Comparison of ENCODE assay signal across 14 cellular contexts in genomic region chr3:127408684-127409420, GRCh38.
DNase-seq lines count a peak whose midpoint lies in the region; TF ChIP-seq lines count a peak whose summit lies in the region.
"Had no signal": no experiment of that assay in that cellular context is flagged by ENCODE, and none has a peak within 500 bp of the region (broad histone marks: within the 10 kb centered on the region; RNA-seq: fewer than 3 reads in every experiment).

No MANE protein-coding gene starts in this region.

- H2BK5ac ChIP-seq in H9 (ENCODE audit: insufficient read length, low read length) = no peak overlapping the region

- no peak overlapping the region for H2BK120ac ChIP-seq in H9 (ENCODE audit: low read depth, low read length, poor library complexity, severe bottlenecking)

- no peak overlapping the region for H3K4ac ChIP-seq in H9 (ENCODE audit: low read depth, low read length)

- no peaks in the 10 kb centered on the region for H3K9me3 ChIP-seq in BLaER1 treated with 17β-estradiol and CSF1 and Interleukin-3, amounts not matched to agents 10 nM and 100 nM (replicated peaks in 1 of 11)
- no peaks in the 10 kb centered on the region for H3K9me3 ChIP-seq in H9 (ENCODE audit: control insufficient read depth, low read depth, low read length)
- no peaks in the 10 kb centered on the region for H3K9me3 ChIP-seq in SJCRH30 (replicated peaks)
- H3K9me3 ChIP-seq in hepatocyte (ENCODE audit: low read depth) = no peaks in the 10 kb centered on the region
- H3K9me3 ChIP-seq: upper lobe of right lung had no signal

- H3K27ac Mint-ChIP-seq in H9 (peak overlapping the region in 1 of 3 experiments; percentile 62; a peak in 2 of 7 replicates), nephron progenitor cell (no peak overlapping the region)
- H3K27ac Mint-ChIP-seq: activated CD4-positive, alpha-beta memory T cell treated with anti-CD3 and anti-CD28 coated beads for 36 hours; stimulated activated naive B cell treated with anti-CD40 and anti-IgM and Interleukin-4, amounts not matched to agents 10 μg/mL and 1 μg/mL and 100 μg/mL, for 72 hours had no signal

- TF ChIP-seq CTCF in H9 (conservative IDR thresholded peaks at IDR 0.05) (no peak), nephron progenitor cell (IDR thresholded peaks at IDR 0.05) (no peak), hepatocyte (IDR thresholded peaks at IDR 0.05; ENCODE audit: poor library complexity) (no peak)

- no peak overlapping the region for H2AK5ac ChIP-seq in H9 (ENCODE audit: insufficient read length, low read length)

- H3K9me3 Mint-ChIP-seq in H9 (no peaks in the 10 kb centered on the region; a peak in 1 of 5 replicates), nephron progenitor cell (no peaks in the 10 kb centered on the region)
- H3K9me3 Mint-ChIP-seq: activated CD4-positive, alpha-beta memory T cell treated with anti-CD3 and anti-CD28 coated beads for 36 hours; stimulated activated naive B cell treated with anti-CD40 and anti-IgM and Interleukin-4, amounts not matched to agents 10 μg/mL and 1 μg/mL and 100 μg/mL, for 72 hours had no signal

- H3K79me2 ChIP-seq in H9 (ENCODE audit: insufficient read depth, low read length) = no peaks in the 10 kb centered on the region
- H3K79me2 ChIP-seq in hepatocyte = no peaks in the 10 kb centered on the region

- H4K20me1 ChIP-seq in BLaER1 treated with 17β-estradiol and CSF1 and Interleukin-3, amounts not matched to agents 10 nM and 100 nM = peaks cover 0 to 4% (median 0%) of the 10 kb centered on the region in 11 experiments; a peak in 1 of 22 replicates
- H4K20me1 ChIP-seq in H9 (ENCODE audit: control insufficient read depth, insufficient read depth, insufficient read length) = no peaks in the 10 kb centered on the region
- H4K20me1 ChIP-seq in hepatocyte (ENCODE audit: insufficient read depth, poor library complexity, severe bottlenecking) = no peaks in the 10 kb centered on the region

- no peak overlapping the region for H2AFZ ChIP-seq in H9 (ENCODE audit: low read length)
- H2AFZ ChIP-seq in hepatocyte = no peak overlapping the region

- H4K8ac ChIP-seq in H9 (replicated peaks; ENCODE audit: insufficient read length, low read depth, low read length) = no peak overlapping the region

- H2BK20ac ChIP-seq in H9 (ENCODE audit: low read depth, low read length, poor library complexity, severe bottlenecking) = no peak overlapping the region

- H3K27ac ChIP-seq in BLaER1 treated with 17β-estradiol and CSF1 and Interleukin-3, amounts not matched to agents 10 nM and 100 nM = peak overlapping the region in 1 of 11 experiments; percentile 36; a peak in 2 of 22 replicates
- H3K27ac ChIP-seq in H9 (ENCODE audit: insufficient read length, low read depth, low read length) (no peak overlapping the region), SJCRH30 (no peak overlapping the region), hepatocyte (no peak overlapping the region)
- H3K27ac ChIP-seq: upper lobe of right lung had no signal

- no peak overlapping the region for H4K5ac ChIP-seq in H9 (ENCODE audit: insufficient read length, low read depth, low read length)

- 0 out of 2 replicates have a peak overlapping the region, but pooled peaks have one; percentile 13 for H3K14ac ChIP-seq in H9 (ENCODE audit: insufficient read depth, low read length)

- no peak overlapping the region for H3K18ac ChIP-seq in H9 (ENCODE audit: insufficient read length, low read depth, low read length)

- H3K4me2 ChIP-seq in BLaER1 treated with 17β-estradiol and CSF1 and Interleukin-3, amounts not matched to agents 10 nM and 100 nM = peak overlapping the region in 8 of 11 experiments; percentile 57 to 87 (median 74); a peak in 16 of 22 replicates
- no peak overlapping the region for H3K4me2 ChIP-seq in H9 (ENCODE audit: insufficient read depth, insufficient read length, low read length)
- H3K4me2 ChIP-seq in hepatocyte = no peak overlapping the region

- H3T11ph ChIP-seq in H9 (ENCODE audit: low read length) = no peak overlapping the region

- H3K4me1 Mint-ChIP-seq in H9 = peaks cover 51 to 58% of the 10 kb centered on the region in 2 experiments
- peaks cover 39% of the 10 kb centered on the region for H3K4me1 Mint-ChIP-seq in nephron progenitor cell
- H3K4me1 Mint-ChIP-seq: stimulated activated naive B cell treated with anti-CD40 and anti-IgM and Interleukin-4, amounts not matched to agents 10 μg/mL and 1 μg/mL and 100 μg/mL, for 72 hours had no signal

- no peaks in the 10 kb centered on the region for H3K36me3 ChIP-seq in BLaER1 treated with 17β-estradiol and CSF1 and Interleukin-3, amounts not matched to agents 10 nM and 100 nM
- H3K36me3 ChIP-seq in SJCRH30 (no peaks in the 10 kb centered on the region), hepatocyte (replicated peaks; ENCODE audit: insufficient read depth, low read depth) (no peaks in the 10 kb centered on the region)
- H3K36me3 ChIP-seq: upper lobe of right lung had no signal

- no peak overlapping the region for H2BK12ac ChIP-seq in H9 (ENCODE audit: insufficient read length, low read depth, low read length)

- no peaks in the 10 kb centered on the region for H3K36me3 Mint-ChIP-seq in H9 (ENCODE audit: insufficient read depth in 1 of 3, low read depth in 3 of 3)
- no peaks in the 10 kb centered on the region for H3K36me3 Mint-ChIP-seq in nephron progenitor cell (ENCODE audit: low read depth)
- H3K36me3 Mint-ChIP-seq: activated CD4-positive, alpha-beta memory T cell treated with anti-CD3 and anti-CD28 coated beads for 36 hours; stimulated activated naive B cell treated with anti-CD40 and anti-IgM and Interleukin-4, amounts not matched to agents 10 μg/mL and 1 μg/mL and 100 μg/mL, for 72 hours had no signal

- H3K4me1 ChIP-seq in BLaER1 treated with 17β-estradiol and CSF1 and Interleukin-3, amounts not matched to agents 10 nM and 100 nM = peaks cover 14 to 76% (median 75%) of the 10 kb centered on the region in 10 experiments; a peak in 18 of 20 replicates
- H3K4me1 ChIP-seq in H9 (ENCODE audit: insufficient read depth, low read length) = no peaks in the 10 kb centered on the region
- H3K4me1 ChIP-seq in SJCRH30 = no peaks in the 10 kb centered on the region
- H3K4me1 ChIP-seq in hepatocyte (ENCODE audit: insufficient read depth) = no peaks in the 10 kb centered on the region
- H3K4me1 ChIP-seq: upper lobe of right lung had no signal

- no peak overlapping the region for H2BK15ac ChIP-seq in H9 (ENCODE audit: low read depth, low read length)

- H3K27me3 Mint-ChIP-seq in H9 (ENCODE audit: low read depth) = peaks cover 28% of the 10 kb centered on the region
- peaks cover 10% of the 10 kb centered on the region for H3K27me3 Mint-ChIP-seq in nephron progenitor cell (ENCODE audit: low read depth, poor library complexity)

- H4K91ac ChIP-seq in H9 (ENCODE audit: insufficient read length, low read depth, low read length) = no peak overlapping the region

- no peaks in the 10 kb centered on the region for H3K27me3 ChIP-seq in BLaER1 treated with 17β-estradiol and CSF1 and Interleukin-3, amounts not matched to agents 10 nM and 100 nM
- H3K27me3 ChIP-seq in H9 (ENCODE audit: insufficient read depth, low read length) = no peaks in the 10 kb centered on the region
- peaks cover 23% of the 10 kb centered on the region; the same call in 1 of the 2 replicates for H3K27me3 ChIP-seq in SJCRH30
- H3K27me3 ChIP-seq in hepatocyte = no peaks in the 10 kb centered on the region
- H3K27me3 ChIP-seq: upper lobe of right lung had no signal

- no peak overlapping the region for H3K4me3 ChIP-seq in BLaER1 treated with 17β-estradiol and CSF1 and Interleukin-3, amounts not matched to agents 10 nM and 100 nM
- H3K4me3 ChIP-seq in SJCRH30 = no peak overlapping the region
- no peak overlapping the region for H3K4me3 ChIP-seq in hepatocyte
- H3K4me3 ChIP-seq: upper lobe of right lung had no signal

- H3K4me3 Mint-ChIP-seq in H9 (no peak overlapping the region), nephron progenitor cell (no peak overlapping the region)
- H3K4me3 Mint-ChIP-seq: activated CD4-positive, alpha-beta memory T cell treated with anti-CD3 and anti-CD28 coated beads for 36 hours; stimulated activated naive B cell treated with anti-CD40 and anti-IgM and Interleukin-4, amounts not matched to agents 10 μg/mL and 1 μg/mL and 100 μg/mL, for 72 hours had no signal

- no peaks in the 10 kb centered on the region for H3K9me2 ChIP-seq in hepatocyte (replicated peaks; ENCODE audit: insufficient read depth)

- peak; percentile 49 for DNase-seq in H9
- peak; percentile 60 to 65 for DNase-seq in SJCRH30
- DNase-seq in nephron progenitor cell = peak; percentile 36
- no peak for DNase-seq in hepatocyte (ENCODE audit: low spot score)
- no peak for DNase-seq in SW480 (ENCODE audit: low spot score)
- no peak for DNase-seq in GOT3 (lab: John Stamatoyannopoulos, UW)
- DNase-seq: activated CD4-positive, alpha-beta memory T cell treated with anti-CD3 and anti-CD28 coated beads for 36 hours; amniotic stem cell; mesenchymal stem cell; NCI-H1436 treated with DMSO at 0.1 percent for 48 hours; NCI-H526 treated with DMSO at 0.1 percent for 48 hours; stimulated activated naive B cell treated with anti-CD40 and anti-IgM and Interleukin-4, amounts not matched to agents 10 μg/mL and 1 μg/mL and 100 μg/mL, for 72 hours; upper lobe of right lung had no signal

- no CpG with 5 or more reads among the region's 14 CpGs for WGBS in H9 (ENCODE audit: extremely low coverage, insufficient read length, low lambda C conversion rate)
- WGBS in hepatocyte (ENCODE audit: low lambda C conversion rate, missing lambda C conversion rate) = 81% methylated on average over 14 of the region's 14 CpGs

- no peaks in the 10 kb centered on the region for H3K23me2 ChIP-seq in H9 (ENCODE audit: insufficient read length, low read depth, low read length, poor library complexity, severe bottlenecking)

- no peak overlapping the region for H3K56ac ChIP-seq in H9 (ENCODE audit: insufficient read length, low read depth, low read length)

- no peaks in the 10 kb centered on the region for H3K79me1 ChIP-seq in H9 (ENCODE audit: insufficient read depth, low read depth, low read length, poor library complexity, severe bottlenecking)

- no peak overlapping the region for H3K23ac ChIP-seq in H9 (ENCODE audit: insufficient read length, low read depth, low read length)

- 0 out of 22 replicates have a peak overlapping the region, but pooled peaks of 1 of the 11 experiments have one; percentile 35 for H3K9ac ChIP-seq in BLaER1 treated with 17β-estradiol and CSF1 and Interleukin-3, amounts not matched to agents 10 nM and 100 nM
- no peak overlapping the region for H3K9ac ChIP-seq in H9 (ENCODE audit: extremely low read depth, insufficient read length, low read length)

Comparison
In these comparisons a context has a peak if more than half of its experiments do, and no peak if none do; other contexts are left out.
1. H3K4me2 ChIP-seq: peak in BLaER1 treated with 17β-estradiol and CSF1 and Interleukin-3, amounts not matched to agents 10 nM and 100 nM (8 of 11); none in H9 (single experiment) and hepatocyte (single experiment).
2. DNase-seq: peak in H9 (single experiment), SJCRH30 (2 of 2) and nephron progenitor cell (single experiment); none in hepatocyte (single experiment), SW480 (single experiment) and GOT3 (single experiment).